ENCODE assay signal across 1 cellular context in the genomic region with DNA sequence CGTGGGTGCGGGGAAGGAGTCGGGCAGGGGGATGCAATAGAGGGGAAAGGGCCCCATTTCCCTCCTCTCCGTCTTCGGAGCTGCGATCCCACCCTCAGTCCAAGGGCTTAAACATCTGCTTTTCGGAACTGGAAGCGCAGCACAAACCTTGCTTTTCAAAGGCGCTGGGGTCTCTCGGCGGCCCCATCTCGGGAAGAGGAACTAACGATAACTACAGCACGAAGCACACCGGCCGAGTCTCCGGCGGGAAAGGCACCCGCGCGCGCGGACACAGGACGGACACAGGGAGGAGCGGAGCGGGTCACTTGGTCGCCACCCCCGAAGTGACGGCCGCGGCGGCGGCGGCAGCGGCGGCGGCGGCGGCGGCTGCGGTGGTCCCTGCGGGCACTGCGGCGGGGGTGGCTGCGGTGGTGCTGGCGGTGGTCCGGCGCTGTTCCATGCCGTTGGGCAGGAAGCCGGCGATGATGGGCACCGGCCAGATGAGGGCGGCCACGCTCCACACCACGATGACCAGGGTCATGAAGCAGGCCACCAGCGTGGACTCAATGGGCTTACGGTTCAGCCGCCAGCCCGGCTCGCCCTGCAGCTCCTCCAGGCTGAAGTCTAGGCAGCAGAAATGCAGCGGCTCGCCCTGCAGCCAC.
TF ChIP-seq lines count a peak whose summit lies in the region.

No MANE protein-coding gene starts in this region.

TF ChIP-seq in K562, 482 proteins besides CTCF, POLR2A, EP300 and RAD21 (continued from another document and continues in another):
- no peak for TF ChIP-seq AFF4 (CRISPR knock-in tag; IDR thresholded peaks at IDR 0.05)
- no peak for TF ChIP-seq SMARCC2 (IDR thresholded peaks at IDR 0.05; ENCODE audit: low read depth)
- TF ChIP-seq ZSCAN32 (CRISPR knock-in tag; IDR thresholded peaks at IDR 0.05) = no peak
- no peak for TF ChIP-seq CCNT2 (IDR thresholded peaks at IDR 0.05; ENCODE audit: borderline replicate concordance, extremely low read depth, insufficient read length, low read depth, low read length)
- no peak for TF ChIP-seq CHCHD3 (CRISPR knock-in tag; IDR thresholded peaks at IDR 0.05)
- TF ChIP-seq, protein P1, sequence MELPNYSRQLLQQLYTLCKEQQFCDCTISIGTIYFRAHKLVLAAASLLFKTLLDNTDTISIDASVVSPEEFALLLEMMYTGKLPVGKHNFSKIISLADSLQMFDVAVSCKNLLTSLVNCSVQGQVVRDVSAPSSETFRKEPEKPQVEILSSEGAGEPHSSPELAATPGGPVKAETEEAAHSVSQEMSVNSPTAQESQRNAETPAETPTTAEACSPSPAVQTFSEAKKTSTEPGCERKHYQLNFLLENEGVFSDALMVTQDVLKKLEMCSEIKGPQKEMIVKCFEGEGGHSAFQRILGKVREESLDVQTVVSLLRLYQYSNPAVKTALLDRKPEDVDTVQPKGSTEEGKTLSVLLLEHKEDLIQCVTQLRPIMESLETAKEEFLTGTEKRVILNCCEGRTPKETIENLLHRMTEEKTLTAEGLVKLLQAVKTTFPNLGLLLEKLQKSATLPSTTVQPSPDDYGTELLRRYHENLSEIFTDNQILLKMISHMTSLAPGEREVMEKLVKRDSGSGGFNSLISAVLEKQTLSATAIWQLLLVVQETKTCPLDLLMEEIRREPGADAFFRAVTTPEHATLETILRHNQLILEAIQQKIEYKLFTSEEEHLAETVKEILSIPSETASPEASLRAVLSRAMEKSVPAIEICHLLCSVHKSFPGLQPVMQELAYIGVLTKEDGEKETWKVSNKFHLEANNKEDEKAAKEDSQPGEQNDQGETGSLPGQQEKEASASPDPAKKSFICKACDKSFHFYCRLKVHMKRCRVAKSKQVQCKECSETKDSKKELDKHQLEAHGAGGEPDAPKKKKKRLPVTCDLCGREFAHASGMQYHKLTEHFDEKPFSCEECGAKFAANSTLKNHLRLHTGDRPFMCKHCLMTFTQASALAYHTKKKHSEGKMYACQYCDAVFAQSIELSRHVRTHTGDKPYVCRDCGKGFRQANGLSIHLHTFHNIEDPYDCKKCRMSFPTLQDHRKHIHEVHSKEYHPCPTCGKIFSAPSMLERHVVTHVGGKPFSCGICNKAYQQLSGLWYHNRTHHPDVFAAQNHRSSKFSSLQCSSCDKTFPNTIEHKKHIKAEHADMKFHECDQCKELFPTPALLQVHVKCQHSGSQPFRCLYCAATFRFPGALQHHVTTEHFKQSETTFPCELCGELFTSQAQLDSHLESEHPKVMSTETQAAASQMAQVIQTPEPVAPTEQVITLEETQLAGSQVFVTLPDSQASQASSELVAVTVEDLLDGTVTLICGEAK (IDR thresholded peaks at IDR 0.05) = no peak
- TF ChIP-seq, protein P1 (CRISPR knock-in tag; IDR thresholded peaks at IDR 0.05) = no peak
- TF ChIP-seq TCF7L2 (IDR thresholded peaks at IDR 0.05; ENCODE audit: low read depth, low read length) = no peak
- TF ChIP-seq RBM17 (IDR thresholded peaks at IDR 0.05; ENCODE audit: borderline replicate concordance, low read depth, low read length) = no peak
- TF ChIP-seq RUNX1 (IDR thresholded peaks at IDR 0.05; ENCODE audit: low read depth) = 0 out of 2 replicates have a peak, but pooled peaks have one; percentile 40
- no peak for TF ChIP-seq TAF1 (IDR thresholded peaks at IDR 0.05; ENCODE audit: control insufficient read depth, extremely low read depth, insufficient read depth, low read length, severe bottlenecking)
- TF ChIP-seq UBTF (IDR thresholded peaks at IDR 0.05; ENCODE audit: borderline replicate concordance in 1 of 2, low read depth in 2 of 2, low read length in 2 of 2) = peak; percentile 90 to 98
- no peak for TF ChIP-seq ZNF699 (CRISPR knock-in tag; IDR thresholded peaks at IDR 0.05; ENCODE audit: insufficient replicate concordance)
- peak; percentile 23; the same call in 1 of the 2 replicates for TF ChIP-seq JUND (IDR thresholded peaks at IDR 0.05; ENCODE audit: borderline replicate concordance, low read depth, low read length)
- TF ChIP-seq JUND (tag; IDR thresholded peaks at IDR 0.05; ENCODE audit: borderline replicate concordance, low read depth, low read length) = no peak; the same call in 2 of the 3 replicates
- TF ChIP-seq, protein P2, sequence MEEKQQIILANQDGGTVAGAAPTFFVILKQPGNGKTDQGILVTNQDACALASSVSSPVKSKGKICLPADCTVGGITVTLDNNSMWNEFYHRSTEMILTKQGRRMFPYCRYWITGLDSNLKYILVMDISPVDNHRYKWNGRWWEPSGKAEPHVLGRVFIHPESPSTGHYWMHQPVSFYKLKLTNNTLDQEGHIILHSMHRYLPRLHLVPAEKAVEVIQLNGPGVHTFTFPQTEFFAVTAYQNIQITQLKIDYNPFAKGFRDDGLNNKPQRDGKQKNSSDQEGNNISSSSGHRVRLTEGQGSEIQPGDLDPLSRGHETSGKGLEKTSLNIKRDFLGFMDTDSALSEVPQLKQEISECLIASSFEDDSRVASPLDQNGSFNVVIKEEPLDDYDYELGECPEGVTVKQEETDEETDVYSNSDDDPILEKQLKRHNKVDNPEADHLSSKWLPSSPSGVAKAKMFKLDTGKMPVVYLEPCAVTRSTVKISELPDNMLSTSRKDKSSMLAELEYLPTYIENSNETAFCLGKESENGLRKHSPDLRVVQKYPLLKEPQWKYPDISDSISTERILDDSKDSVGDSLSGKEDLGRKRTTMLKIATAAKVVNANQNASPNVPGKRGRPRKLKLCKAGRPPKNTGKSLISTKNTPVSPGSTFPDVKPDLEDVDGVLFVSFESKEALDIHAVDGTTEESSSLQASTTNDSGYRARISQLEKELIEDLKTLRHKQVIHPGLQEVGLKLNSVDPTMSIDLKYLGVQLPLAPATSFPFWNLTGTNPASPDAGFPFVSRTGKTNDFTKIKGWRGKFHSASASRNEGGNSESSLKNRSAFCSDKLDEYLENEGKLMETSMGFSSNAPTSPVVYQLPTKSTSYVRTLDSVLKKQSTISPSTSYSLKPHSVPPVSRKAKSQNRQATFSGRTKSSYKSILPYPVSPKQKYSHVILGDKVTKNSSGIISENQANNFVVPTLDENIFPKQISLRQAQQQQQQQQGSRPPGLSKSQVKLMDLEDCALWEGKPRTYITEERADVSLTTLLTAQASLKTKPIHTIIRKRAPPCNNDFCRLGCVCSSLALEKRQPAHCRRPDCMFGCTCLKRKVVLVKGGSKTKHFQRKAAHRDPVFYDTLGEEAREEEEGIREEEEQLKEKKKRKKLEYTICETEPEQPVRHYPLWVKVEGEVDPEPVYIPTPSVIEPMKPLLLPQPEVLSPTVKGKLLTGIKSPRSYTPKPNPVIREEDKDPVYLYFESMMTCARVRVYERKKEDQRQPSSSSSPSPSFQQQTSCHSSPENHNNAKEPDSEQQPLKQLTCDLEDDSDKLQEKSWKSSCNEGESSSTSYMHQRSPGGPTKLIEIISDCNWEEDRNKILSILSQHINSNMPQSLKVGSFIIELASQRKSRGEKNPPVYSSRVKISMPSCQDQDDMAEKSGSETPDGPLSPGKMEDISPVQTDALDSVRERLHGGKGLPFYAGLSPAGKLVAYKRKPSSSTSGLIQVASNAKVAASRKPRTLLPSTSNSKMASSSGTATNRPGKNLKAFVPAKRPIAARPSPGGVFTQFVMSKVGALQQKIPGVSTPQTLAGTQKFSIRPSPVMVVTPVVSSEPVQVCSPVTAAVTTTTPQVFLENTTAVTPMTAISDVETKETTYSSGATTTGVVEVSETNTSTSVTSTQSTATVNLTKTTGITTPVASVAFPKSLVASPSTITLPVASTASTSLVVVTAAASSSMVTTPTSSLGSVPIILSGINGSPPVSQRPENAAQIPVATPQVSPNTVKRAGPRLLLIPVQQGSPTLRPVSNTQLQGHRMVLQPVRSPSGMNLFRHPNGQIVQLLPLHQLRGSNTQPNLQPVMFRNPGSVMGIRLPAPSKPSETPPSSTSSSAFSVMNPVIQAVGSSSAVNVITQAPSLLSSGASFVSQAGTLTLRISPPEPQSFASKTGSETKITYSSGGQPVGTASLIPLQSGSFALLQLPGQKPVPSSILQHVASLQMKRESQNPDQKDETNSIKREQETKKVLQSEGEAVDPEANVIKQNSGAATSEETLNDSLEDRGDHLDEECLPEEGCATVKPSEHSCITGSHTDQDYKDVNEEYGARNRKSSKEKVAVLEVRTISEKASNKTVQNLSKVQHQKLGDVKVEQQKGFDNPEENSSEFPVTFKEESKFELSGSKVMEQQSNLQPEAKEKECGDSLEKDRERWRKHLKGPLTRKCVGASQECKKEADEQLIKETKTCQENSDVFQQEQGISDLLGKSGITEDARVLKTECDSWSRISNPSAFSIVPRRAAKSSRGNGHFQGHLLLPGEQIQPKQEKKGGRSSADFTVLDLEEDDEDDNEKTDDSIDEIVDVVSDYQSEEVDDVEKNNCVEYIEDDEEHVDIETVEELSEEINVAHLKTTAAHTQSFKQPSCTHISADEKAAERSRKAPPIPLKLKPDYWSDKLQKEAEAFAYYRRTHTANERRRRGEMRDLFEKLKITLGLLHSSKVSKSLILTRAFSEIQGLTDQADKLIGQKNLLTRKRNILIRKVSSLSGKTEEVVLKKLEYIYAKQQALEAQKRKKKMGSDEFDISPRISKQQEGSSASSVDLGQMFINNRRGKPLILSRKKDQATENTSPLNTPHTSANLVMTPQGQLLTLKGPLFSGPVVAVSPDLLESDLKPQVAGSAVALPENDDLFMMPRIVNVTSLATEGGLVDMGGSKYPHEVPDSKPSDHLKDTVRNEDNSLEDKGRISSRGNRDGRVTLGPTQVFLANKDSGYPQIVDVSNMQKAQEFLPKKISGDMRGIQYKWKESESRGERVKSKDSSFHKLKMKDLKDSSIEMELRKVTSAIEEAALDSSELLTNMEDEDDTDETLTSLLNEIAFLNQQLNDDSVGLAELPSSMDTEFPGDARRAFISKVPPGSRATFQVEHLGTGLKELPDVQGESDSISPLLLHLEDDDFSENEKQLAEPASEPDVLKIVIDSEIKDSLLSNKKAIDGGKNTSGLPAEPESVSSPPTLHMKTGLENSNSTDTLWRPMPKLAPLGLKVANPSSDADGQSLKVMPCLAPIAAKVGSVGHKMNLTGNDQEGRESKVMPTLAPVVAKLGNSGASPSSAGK (IDR thresholded peaks at IDR 0.05) = peak; percentile 79
- no peak for TF ChIP-seq ASH1L (IDR thresholded peaks at IDR 0.05; ENCODE audit: borderline replicate concordance, low read depth, partially characterized antibody)
